Comparison of ENCODE assay signal across 26 cellular contexts in the genomic region with DNA sequence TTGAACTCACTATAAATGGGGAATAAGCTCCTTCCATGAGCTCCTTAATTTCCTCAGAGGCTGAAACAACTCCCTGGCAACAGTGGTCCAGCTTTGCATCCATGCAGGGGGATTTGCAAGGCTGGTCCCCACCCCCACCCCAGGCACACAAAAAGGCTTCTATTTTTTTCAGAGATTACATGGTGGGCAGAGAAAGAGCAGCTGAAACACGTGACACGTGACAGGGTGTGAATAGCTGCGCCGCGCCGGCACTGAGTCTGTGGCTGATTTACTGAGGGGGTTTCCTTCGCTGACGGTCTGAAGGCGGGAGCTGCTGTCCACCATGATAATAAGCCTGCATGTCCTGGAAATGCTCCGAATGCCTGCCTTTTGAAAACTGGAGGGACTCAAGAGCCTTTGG. TPM values are rescaled to one million over a fixed set of nuclear protein-coding genes. Genes with fewer than 3 reads are reported as not detected.
DNase-seq lines count a peak whose midpoint lies in the region; ATAC-seq and TF ChIP-seq lines count a peak whose summit lies in the region.
"Had no signal": no experiment of that assay in that cellular context is flagged by ENCODE, and none has a peak within 500 bp of the region (broad histone marks: within the 10 kb centered on the region; RNA-seq: fewer than 3 reads in every experiment).

No MANE protein-coding gene starts in this region.

- H3K23ac ChIP-seq in mesendoderm (ENCODE audit: low read length): no peak overlapping the region

- H3K18ac ChIP-seq in mesendoderm (ENCODE audit: low read length): peak overlapping the region; percentile 24

- peak overlapping the region; percentile 72 for H3K4ac ChIP-seq in mesendoderm (ENCODE audit: low read depth, low read length)

- H3K36me3 ChIP-seq in endodermal cell (ENCODE audit: control insufficient read depth, insufficient read depth, low read length) (no peaks in the 10 kb centered on the region), mesendoderm (ENCODE audit: control insufficient read depth, insufficient read depth, low read length) (no peaks in the 10 kb centered on the region)
- H3K36me3 ChIP-seq: brain microvascular endothelial cell, SJSA1, vagina had no signal

- H4K5ac ChIP-seq in mesendoderm (ENCODE audit: low read length): peak overlapping the region; percentile 28

- peaks cover 36% of the 10 kb centered on the region for H3K4me1 Mint-ChIP-seq in endodermal cell
- no peaks in the 10 kb centered on the region for H3K4me1 Mint-ChIP-seq in stimulated activated effector memory CD8-positive, alpha-beta T cell treated with anti-CD3 and anti-CD28 coated beads, Interleukin-12 subunit alpha, Interleukin-12 subunit beta, amount 100 ng/mL, for 72 hours
- H3K4me1 Mint-ChIP-seq: activated naive CD8-positive, alpha-beta T cell treated with anti-CD3 and anti-CD28 coated beads, Interleukin-2, amount 10 ng/mL, durations not matched to agents 7 days and 5 days had no signal

- H3K27ac Mint-ChIP-seq in endodermal cell: no peak overlapping the region
- H3K27ac Mint-ChIP-seq in stimulated activated effector memory CD8-positive, alpha-beta T cell treated with anti-CD3 and anti-CD28 coated beads, Interleukin-12 subunit alpha, Interleukin-12 subunit beta, amount 100 ng/mL, for 72 hours: no peak overlapping the region
- H3K27ac Mint-ChIP-seq: activated naive CD8-positive, alpha-beta T cell treated with anti-CD3 and anti-CD28 coated beads, Interleukin-2, amount 10 ng/mL, durations not matched to agents 7 days and 5 days; activated T-helper 2 cell treated with anti-CD3 and anti-CD28 coated beads, Interferon-gamma antibody, Interleukin-2, Interleukin-4, amounts not matched to agents 10 μg/mL and 5 μg/mL and 100 μg/mL, durations not matched to agents 14 hours and 24 hours and 36 hours; CD4-positive, CD25-positive, alpha-beta regulatory T cell; dendritic cell treated with granulocyte-macrophage colony-stimulating factor and Interleukin-4, amounts not matched to agents 40 ng/mL and 50 ng/mL, for 4 days; T-helper 17 cell had no signal

- no peaks in the 10 kb centered on the region for H3K79me2 ChIP-seq in mesendoderm (ENCODE audit: control insufficient read depth, insufficient read depth, low read length)
- H3K79me2 ChIP-seq: parathyroid adenoma had no signal

- peak overlapping the region; percentile 26 for H2BK5ac ChIP-seq in mesendoderm (ENCODE audit: low read length)

- H4K8ac ChIP-seq in mesendoderm (ENCODE audit: low read depth, low read length): no peak overlapping the region

- no peaks in the 10 kb centered on the region for H3K9me3 ChIP-seq in endodermal cell (ENCODE audit: control insufficient read depth, low read length)
- H3K9me3 ChIP-seq: SJSA1, vagina had no signal

- H3K27me3 ChIP-seq in endodermal cell (ENCODE audit: control insufficient read depth, insufficient read depth, low read length, poor library complexity, severe bottlenecking) (no peaks in the 10 kb centered on the region), mesendoderm (ENCODE audit: insufficient read depth, low read length, poor library complexity) (no peaks in the 10 kb centered on the region)
- H3K27me3 ChIP-seq: foreskin keratinocyte, SJSA1, vagina had no signal

- H3K4me2 ChIP-seq in mesendoderm (ENCODE audit: low read length): no peak overlapping the region

- no peaks in the 10 kb centered on the region for H3K9me3 Mint-ChIP-seq in endodermal cell
- H3K9me3 Mint-ChIP-seq in stimulated activated effector memory CD8-positive, alpha-beta T cell treated with anti-CD3 and anti-CD28 coated beads, Interleukin-12 subunit alpha, Interleukin-12 subunit beta, amount 100 ng/mL, for 72 hours: no peaks in the 10 kb centered on the region
- H3K9me3 Mint-ChIP-seq: activated naive CD8-positive, alpha-beta T cell treated with anti-CD3 and anti-CD28 coated beads, Interleukin-2, amount 10 ng/mL, durations not matched to agents 7 days and 5 days; activated T-helper 2 cell treated with anti-CD3 and anti-CD28 coated beads, Interferon-gamma antibody, Interleukin-2, Interleukin-4, amounts not matched to agents 10 μg/mL and 5 μg/mL and 100 μg/mL, durations not matched to agents 14 hours and 24 hours and 36 hours; dendritic cell treated with granulocyte-macrophage colony-stimulating factor and Interleukin-4, amounts not matched to agents 40 ng/mL and 50 ng/mL, for 4 days; naive B cell had no signal

- peak overlapping the region; percentile 82 for H3K56ac ChIP-seq in mesendoderm (ENCODE audit: low read length)

- 85 to 92% methylated on average over 10 of the region's 10 CpGs for WGBS in endodermal cell (ENCODE audit: insufficient coverage in 1 of 2, insufficient read length in 1 of 2), 2 experiments
- no CpG with 5 or more reads among the region's 10 CpGs for WGBS in mesendoderm (ENCODE audit: extremely low coverage, insufficient coverage, low lambda C conversion rate)

- peak overlapping the region; percentile 89 for H3K27ac ChIP-seq in endodermal cell (ENCODE audit: low read depth, low read length)
- H3K27ac ChIP-seq in mesendoderm (ENCODE audit: low read depth, low read length): peak overlapping the region; percentile 60
- H3K27ac ChIP-seq in substantia nigra (ENCODE audit: low read depth, low read length, poor library complexity, severe bottlenecking): peak overlapping the region; percentile 61
- H3K27ac ChIP-seq: brain microvascular endothelial cell, foreskin keratinocyte, parathyroid adenoma, SJSA1, VCaP had no signal

- H3K79me1 ChIP-seq in mesendoderm (ENCODE audit: low read length): no peaks in the 10 kb centered on the region

- H3K4me3 ChIP-seq in endodermal cell (ENCODE audit: low read length) (no peak overlapping the region), mesendoderm (ENCODE audit: low read length) (no peak overlapping the region)
- H3K4me3 ChIP-seq: GM12878, SJSA1, vagina had no signal

- ATAC-seq in stimulated activated effector memory CD8-positive, alpha-beta T cell treated with anti-CD3 and anti-CD28 coated beads, Interleukin-12 subunit alpha, Interleukin-12 subunit beta, amount 100 ng/mL, for 72 hours: no peak
- ATAC-seq: foreskin keratinocyte, GM12878, Panc1, T-helper 17 cell had no signal

- no peaks in the 10 kb centered on the region for H3K27me3 Mint-ChIP-seq in endodermal cell (ENCODE audit: insufficient read depth)

- no peak overlapping the region for H3K9ac ChIP-seq in endodermal cell (ENCODE audit: extremely low read depth, low read length, poor library complexity, severe bottlenecking)
- no peak overlapping the region for H3K9ac ChIP-seq in mesendoderm (ENCODE audit: low read length)
- H3K9ac ChIP-seq: parathyroid adenoma had no signal

- H3K4me3 Mint-ChIP-seq in endodermal cell: no peak overlapping the region
- no peak overlapping the region for H3K4me3 Mint-ChIP-seq in stimulated activated effector memory CD8-positive, alpha-beta T cell treated with anti-CD3 and anti-CD28 coated beads, Interleukin-12 subunit alpha, Interleukin-12 subunit beta, amount 100 ng/mL, for 72 hours
- H3K4me3 Mint-ChIP-seq: activated naive CD8-positive, alpha-beta T cell treated with anti-CD3 and anti-CD28 coated beads, Interleukin-2, amount 10 ng/mL, durations not matched to agents 7 days and 5 days; CD4-positive, CD25-positive, alpha-beta regulatory T cell; dendritic cell treated with granulocyte-macrophage colony-stimulating factor and Interleukin-4, amounts not matched to agents 40 ng/mL and 50 ng/mL, for 4 days; naive B cell; T-helper 17 cell had no signal

- no peak for TF ChIP-seq CTCF in endodermal cell (conservative IDR thresholded peaks at IDR 0.05)

- H2BK120ac ChIP-seq in mesendoderm (ENCODE audit: low read depth, low read length): peak overlapping the region; percentile 33

- H2AK5ac ChIP-seq in mesendoderm (ENCODE audit: low read length): peak overlapping the region; percentile 40

- DNase-seq in amniotic epithelial cell (ENCODE audit: low read depth) (peak; percentile 9), endodermal cell (no peak), mesendoderm (no peak), substantia nigra (lab: John Stamatoyannopoulos, UW) (peak in 10 of 49 donors; percentile 18 to 62 (median 40)), dedifferentiated amniotic fluid mesenchymal stem cell (ENCODE audit: extremely low spot score) (no peak), GF-D8 (lab: John Stamatoyannopoulos, UW) (no peak)
- DNase-seq in stimulated activated effector memory CD8-positive, alpha-beta T cell treated with anti-CD3 and anti-CD28 coated beads, Interleukin-12 subunit alpha, Interleukin-12 subunit beta, amount 100 ng/mL, for 72 hours (ENCODE audit: low spot score in 2 of 2): no peak
- DNase-seq: activated naive CD8-positive, alpha-beta T cell treated with anti-CD3 and anti-CD28 coated beads, Interleukin-2, amount 10 ng/mL, durations not matched to agents 7 days and 5 days; brain microvascular endothelial cell; CD4-positive, CD25-positive, alpha-beta regulatory T cell; foreskin keratinocyte; KBM-7; mammary epithelial cell; naive B cell; NCI-H1436; NCI-H2107; T-helper 17 cell had no signal

- H3K4me1 ChIP-seq in endodermal cell (ENCODE audit: control insufficient read depth, insufficient read depth, low read length) (peaks cover 14% of the 10 kb centered on the region), mesendoderm (ENCODE audit: control insufficient read depth, low read depth, low read length) (peaks cover 14% of the 10 kb centered on the region)
- H3K4me1 ChIP-seq: parathyroid adenoma, SJSA1 had no signal

- H2BK15ac ChIP-seq in mesendoderm (replicated peaks; ENCODE audit: low read depth): no peak overlapping the region

- no peaks in the 10 kb centered on the region for H3K36me3 Mint-ChIP-seq in endodermal cell (ENCODE audit: low read depth)
- no peaks in the 10 kb centered on the region for H3K36me3 Mint-ChIP-seq in stimulated activated effector memory CD8-positive, alpha-beta T cell treated with anti-CD3 and anti-CD28 coated beads, Interleukin-12 subunit alpha, Interleukin-12 subunit beta, amount 100 ng/mL, for 72 hours
- H3K36me3 Mint-ChIP-seq: activated naive CD8-positive, alpha-beta T cell treated with anti-CD3 and anti-CD28 coated beads, Interleukin-2, amount 10 ng/mL, durations not matched to agents 7 days and 5 days; CD4-positive, CD25-positive, alpha-beta regulatory T cell; naive B cell had no signal

RNA-seq across cellular contexts. Expression of a gene that starts 50.8 kb away (rescaled TPM):
- 1 to 10 TPM; 6.5 to 9.0 TPM for total RNA-seq in endodermal cell
- 149 TPM for polyA plus RNA-seq in endodermal cell (2013, experiment 1 of 2)
- polyA plus RNA-seq in endodermal cell (2013, experiment 2 of 2): 140 TPM
- polyA plus RNA-seq in mesendoderm (2013, experiment 1 of 2): 34.5 TPM
- polyA plus RNA-seq in mesendoderm (2013, experiment 2 of 2): 34.9 TPM
- total RNA-seq: activated naive CD8-positive, alpha-beta T cell treated with anti-CD3 and anti-CD28 coated beads, Interleukin-2, amount 10 ng/mL, durations not matched to agents 7 days and 5 days; activated T-helper 2 cell treated with anti-CD3 and anti-CD28 coated beads, Interferon-gamma antibody, Interleukin-2, Interleukin-4, amounts not matched to agents 10 μg/mL and 5 μg/mL and 100 μg/mL, durations not matched to agents 14 hours and 24 hours and 36 hours; CD4-positive, CD25-positive, alpha-beta regulatory T cell; GM12878; NCI-H460; SJSA1; T-helper 17 cell had no signal
- polyA plus RNA-seq: CD4-positive, CD25-positive, alpha-beta regulatory T cell; GM12878 had no signal
